Comparison of ENCODE assay signal across 2 cellular contexts in the genomic region with DNA sequence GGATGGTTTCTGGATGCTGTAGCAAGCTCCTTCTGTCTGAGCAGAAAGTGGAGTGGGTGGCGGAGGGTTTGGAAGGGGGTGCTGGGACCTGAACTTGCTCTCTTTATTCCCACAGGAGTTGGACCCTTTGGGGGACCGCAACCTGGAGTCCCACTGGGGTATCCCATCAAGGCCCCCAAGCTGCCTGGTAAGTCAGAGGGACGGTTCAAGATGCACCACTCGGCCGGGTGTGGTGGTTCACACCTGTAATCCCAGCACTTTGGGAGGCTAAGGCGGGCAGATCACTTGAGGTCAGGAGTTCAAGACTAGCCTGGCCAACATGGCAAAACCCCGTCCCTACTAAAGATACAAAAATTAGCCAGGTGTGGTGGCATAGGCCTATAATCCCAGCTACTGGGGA. TPM values are rescaled to one million over a fixed set of nuclear protein-coding genes. Genes with fewer than 3 reads are reported as not detected.
"Had no signal": no experiment of that assay in that cellular context is flagged by ENCODE, and none has a peak within 500 bp of the region (broad histone marks: within the 10 kb centered on the region; RNA-seq: fewer than 3 reads in every experiment).

No MANE protein-coding gene starts in this region.

RNA-seq across cellular contexts. Expression of a gene that starts 18.6 kb away (rescaled TPM):
- polyA plus RNA-seq: naive thymus-derived CD4-positive, alpha-beta T cell; neural cell had no signal
